ENCODE assay signal across 18 cellular contexts in genomic region chrX:10055430-10055829, GRCh38.
DNase-seq lines count a peak whose midpoint lies in the region; ATAC-seq and TF ChIP-seq lines count a peak whose summit lies in the region.
"Had no signal": no experiment of that assay in that cellular context is flagged by ENCODE, and none has a peak within 500 bp of the region (broad histone marks: within the 10 kb centered on the region; RNA-seq: fewer than 3 reads in every experiment).

No MANE protein-coding gene starts in this region.

- TF ChIP-seq CTCF in activated B cell treated with CpG ODN at 0.5 μM for 24 hours (IDR thresholded peaks at IDR 0.05) = no peak
- TF ChIP-seq CTCF in smooth muscle cell (IDR thresholded peaks at IDR 0.05; ENCODE audit: borderline replicate concordance, insufficient read depth, poor library complexity, severe bottlenecking) = no peak
- no peak for TF ChIP-seq CTCF in spleen (IDR thresholded peaks at IDR 0.05 in 8 of 11, conservative IDR thresholded peaks at IDR 0.05 in 3 of 11)

- peaks cover 4% of the 10 kb centered on the region for H3K79me2 ChIP-seq in smooth muscle cell (ENCODE audit: low read depth)

- H3K4me1 ChIP-seq in BLaER1 (peaks cover 57% of the 10 kb centered on the region), smooth muscle cell (ENCODE audit: low read depth) (no peaks in the 10 kb centered on the region), spleen (peaks cover 0 to 13% (median 0%) of the 10 kb centered on the region in 6 donors)
- H3K4me1 ChIP-seq: Caco-2 had no signal

- H2AFZ ChIP-seq in smooth muscle cell (ENCODE audit: low read depth) = no peak overlapping the region
- H2AFZ ChIP-seq: GM23248 had no signal

- peaks cover 62% of the 10 kb centered on the region for H3K4me1 Mint-ChIP-seq in activated B cell treated with CpG ODN at 0.5 μM for 24 hours

- H3K36me3 ChIP-seq in BLaER1 = 0 out of 2 replicates have a peak, but pooled peaks cover 7% of the 10 kb centered on the region
- H3K36me3 ChIP-seq in smooth muscle cell (ENCODE audit: low read depth) = no peaks in the 10 kb centered on the region
- H3K36me3 ChIP-seq in spleen = peaks cover 0 to 4% (median 0%) of the 10 kb centered on the region in 6 donors

- H3K4me2 ChIP-seq in BLaER1 = peak overlapping the region; percentile 38
- no peak overlapping the region for H3K4me2 ChIP-seq in smooth muscle cell
- H3K4me2 ChIP-seq: A549 had no signal

- no peak for TF ChIP-seq POLR2A in spleen (IDR thresholded peaks at IDR 0.05)

- H3K4me3 Mint-ChIP-seq in activated B cell treated with CpG ODN at 0.5 μM for 24 hours = no peak overlapping the region
- H3K4me3 Mint-ChIP-seq: CD4-positive, alpha-beta memory T cell had no signal

- H3K9me3 ChIP-seq in BLaER1 (peaks cover 12% of the 10 kb centered on the region), smooth muscle cell (replicated peaks; ENCODE audit: low read depth) (no peaks in the 10 kb centered on the region), spleen (peaks cover 0 to 7% (median 0%) of the 10 kb centered on the region in 8 donors)
- H3K9me3 ChIP-seq: A549, Caco-2 had no signal

- H3K36me3 Mint-ChIP-seq in activated B cell treated with CpG ODN at 0.5 μM for 24 hours (ENCODE audit: low read depth) = peaks cover 4% of the 10 kb centered on the region

- DNase-seq in activated B cell treated with CpG ODN at 0.5 μM for 24 hours (no peak), sciatic nerve (ENCODE audit: low spot score) (peak; percentile 17), HuH-7.5 (ENCODE audit: low spot score) (no peak), smooth muscle cell (lab: John Stamatoyannopoulos, UW; ENCODE audit: unreplicated experiment) (no peak), spleen (no peak)
- DNase-seq: 8988T; ACHN; C1 segment of cervical spinal cord; Caco-2; CD4-positive, alpha-beta memory T cell; DMS153; DND-41; GM23248; H7; HCEC 1CT had no signal

- H4K20me1 ChIP-seq in BLaER1 = no peaks in the 10 kb centered on the region
- peaks cover 12% of the 10 kb centered on the region for H4K20me1 ChIP-seq in smooth muscle cell (ENCODE audit: low read depth)

- intact Hi-C loops in activated B cell treated with CpG ODN at 0.5 μM for 24 hours (cut with micrococcal nuclease) = no loop called here
- intact Hi-C loops in sciatic nerve (cut with DNase I) = no loop called here
- intact Hi-C loops in spleen (cut with DNase I; ENCODE audit: low total_unique reads) = no loop called here

- peak; percentile 43 for ATAC-seq in activated B cell treated with CpG ODN at 0.5 μM for 24 hours (ENCODE audit: low read depth)
- ATAC-seq in sciatic nerve = no peak
- ATAC-seq in HG03025 (IDR thresholded peaks at IDR 0.05; ENCODE audit: low FRiP score, unreplicated experiment) = no peak
- ATAC-seq: A549 had no signal

- POLR2A ChIA-PET in activated B cell treated with CpG ODN at 0.5 μM for 24 hours (lab: Charles Lee) = interaction anchor here (0.9 to 5.3 kb wide), 4 partner anchors 27 to 63 kb away, joined by 3 to 27 read pairs (median 6); no protein-coding TSS in a partner anchor

- CTCF ChIA-PET in activated B cell treated with CpG ODN at 0.5 μM for 24 hours (lab: Charles Lee) = interaction anchor here (3.4 kb wide), 1 partner anchor 64 kb away, joined by 15 read pairs; no protein-coding TSS in a partner anchor

- no peaks in the 10 kb centered on the region for H3K27me3 Mint-ChIP-seq in activated B cell treated with CpG ODN at 0.5 μM for 24 hours
- H3K27me3 Mint-ChIP-seq: CD4-positive, alpha-beta memory T cell had no signal

- H3K4me3 ChIP-seq in BLaER1 = no peak overlapping the region
- no peak overlapping the region for H3K4me3 ChIP-seq in smooth muscle cell
- no peak overlapping the region for H3K4me3 ChIP-seq in spleen
- H3K4me3 ChIP-seq: A549, GM23248 had no signal

- H3K27ac Mint-ChIP-seq in activated B cell treated with CpG ODN at 0.5 μM for 24 hours = peak overlapping the region; percentile 41
- H3K27ac Mint-ChIP-seq: CD4-positive, alpha-beta memory T cell had no signal

- H3K27ac ChIP-seq in BLaER1 (no peak overlapping the region), smooth muscle cell (ENCODE audit: low read depth) (no peak overlapping the region), spleen (no peak overlapping the region)
- H3K27ac ChIP-seq: A549, GM23248 had no signal

- no peaks in the 10 kb centered on the region for H3F3A ChIP-seq in smooth muscle cell (ENCODE audit: low read depth)

- H3K27me3 ChIP-seq in BLaER1 (no peaks in the 10 kb centered on the region), smooth muscle cell (ENCODE audit: low read depth) (no peaks in the 10 kb centered on the region), spleen (replicated peaks in 1 of 7) (no peaks in the 10 kb centered on the region)

- 82% methylated on average over 8 of the region's 8 CpGs for WGBS in smooth muscle cell (ENCODE audit: low lambda C conversion rate)
- WGBS in spleen, 5 donors = 69 to 85% (median 84%) methylated on average over 3 to 8 of the region's 8 CpGs

- H3K9ac ChIP-seq in BLaER1 (no peak overlapping the region), smooth muscle cell (ENCODE audit: low read depth) (no peak overlapping the region)
- H3K9ac ChIP-seq: GM23248 had no signal

- H3K9me3 Mint-ChIP-seq in activated B cell treated with CpG ODN at 0.5 μM for 24 hours = no peaks in the 10 kb centered on the region
